In genomic region chr2:138777996-138778395, GRCh38 we compare ENCODE assay signal across 1 cellular context.
TF ChIP-seq lines count a peak whose summit lies in the region.

No MANE protein-coding gene starts in this region.

TF ChIP-seq in HepG2, 621 proteins besides CTCF, POLR2A, EP300 and RAD21 (continued from another document):
- TF ChIP-seq ZBTB4 (CRISPR knock-in tag; IDR thresholded peaks at IDR 0.05; ENCODE audit: borderline replicate concordance) (no peak), ETV5 (CRISPR knock-in tag; IDR thresholded peaks at IDR 0.05; ENCODE audit: borderline replicate concordance) (no peak), ZNF503 (CRISPR knock-in tag; IDR thresholded peaks at IDR 0.05) (no peak), ZNF891 (CRISPR knock-in tag; IDR thresholded peaks at IDR 0.05) (no peak), PCBP2 (optimal IDR thresholded peaks at IDR 0.05; ENCODE audit: low read depth, low read length, poor library complexity, severe bottlenecking) (no peak), TAF1 (CRISPR knock-in tag; IDR thresholded peaks at IDR 0.05) (no peak), SOX13 (IDR thresholded peaks at IDR 0.05) (no peak), SOX13 (CRISPR knock-in tag; conservative IDR thresholded peaks at IDR 0.05 in 1 of 2, IDR thresholded peaks at IDR 0.05 in 1 of 2) (peak in 1 of 2 experiments; percentile 81; a peak in 2 of 4 replicates), SOX5 (CRISPR knock-in tag; IDR thresholded peaks at IDR 0.05; ENCODE audit: borderline replicate concordance) (peak; percentile 60; the same call in 1 of the 2 replicates), ASH2L (IDR thresholded peaks at IDR 0.05; ENCODE audit: insufficient read length, low read depth, low read length) (no peak), NFE2L1 (CRISPR knock-in tag; IDR thresholded peaks at IDR 0.05; ENCODE audit: borderline replicate concordance) (no peak), ELK4 (CRISPR knock-in tag; IDR thresholded peaks at IDR 0.05; ENCODE audit: borderline replicate concordance) (no peak), RNF2 (conservative IDR thresholded peaks at IDR 0.05; ENCODE audit: low read depth) (0 out of 2 replicates have a peak, but pooled peaks have one; percentile 28), DRAP1 (CRISPR knock-in tag; IDR thresholded peaks at IDR 0.05) (no peak), CHD4 (IDR thresholded peaks at IDR 0.05; ENCODE audit: borderline replicate concordance, low read length) (no peak), ZNF496 (CRISPR knock-in tag; IDR thresholded peaks at IDR 0.05; ENCODE audit: insufficient replicate concordance) (no peak), SSRP1 (CRISPR knock-in tag; IDR thresholded peaks at IDR 0.05) (no peak), ZNF672 (CRISPR knock-in tag; IDR thresholded peaks at IDR 0.05) (no peak), ZSCAN30 (CRISPR knock-in tag; IDR thresholded peaks at IDR 0.05) (no peak), SOX6 (IDR thresholded peaks at IDR 0.05) (no peak), SOX6 (CRISPR knock-in tag; IDR thresholded peaks at IDR 0.05) (peak; percentile 31; the same call in 1 of the 2 replicates), NR0B2 (CRISPR knock-in tag; IDR thresholded peaks at IDR 0.05) (no peak), ARID3A (IDR thresholded peaks at IDR 0.05; ENCODE audit: low read depth, low read length) (peak; percentile 81), ZNF354B (CRISPR knock-in tag; IDR thresholded peaks at IDR 0.05) (no peak)
